Comparison of ENCODE assay signal across 8 cellular contexts in genomic region chr9:93574900-93575705, GRCh38. TPM values are rescaled to one million over a fixed set of nuclear protein-coding genes. Genes with fewer than 3 reads are reported as not detected.
A peak's percentile ranks its signal among the peaks of the same experiment; 100 is the strongest.
DNase-seq lines count a peak whose midpoint lies in the region; ATAC-seq and TF ChIP-seq lines count a peak whose summit lies in the region.

No MANE protein-coding gene starts in this region.

- DNase-seq in AG04449 (ENCODE audit: low read depth, low spot score) (no peak), Karpas-422 (no peak), dermis blood vessel endothelial cell (peak; percentile 13), SKM-1 treated with dmso at 0.1 percent for 144 hours (lab: John Stamatoyannopoulos, UW; ENCODE audit: unreplicated experiment) (no peak), HK-2 (ENCODE audit: unreplicated experiment) (no peak), G401 (ENCODE audit: low spot score) (no peak)

- POLR2A ChIA-PET in AG04449 (lab: Yijun Ruan, JAX), result interaction anchor here (1.1 to 1.4 kb wide), 2 partner anchors 8 to 9 kb away, joined by 5 to 14 read pairs; no protein-coding TSS in a partner anchor

- CTCF ChIA-PET in AG04449 (lab: Yijun Ruan, JAX), result interaction anchor here (0.6 to 2.5 kb wide), 3 partner anchors 9 to 121 kb away, joined by 3 to 29 read pairs (median 3); no protein-coding TSS in a partner anchor

- H3K27me3 ChIP-seq in Karpas-422 (ENCODE audit: low read length) (no peaks in the 10 kb centered on the region), mucosa of stomach (ENCODE audit: control insufficient read depth, insufficient read depth, low read length) (no peaks in the 10 kb centered on the region)

- H3K4me2 ChIP-seq in Karpas-422 (ENCODE audit: low read depth, low read length, poor library complexity, severe bottlenecking), result peak overlapping the region; percentile 97

- ATAC-seq in HG02840 (IDR thresholded peaks at IDR 0.05; ENCODE audit: low FRiP score, unreplicated experiment), result no peak

- peak overlapping the region; percentile 69 for H3K27ac ChIP-seq in Karpas-422 (ENCODE audit: low read length)

- H3K9me2 ChIP-seq in Karpas-422 (replicated peaks; ENCODE audit: insufficient read depth, low read length), result no peaks in the 10 kb centered on the region

- peak overlapping the region; percentile 60; the same call in 1 of the 2 replicates for H2AFZ ChIP-seq in Karpas-422 (ENCODE audit: low read length)

- in situ Hi-C loops in G401 (cut with HindIII; ENCODE audit: low sequenced_read_pairs), result no loop called here

- H3K9me3 ChIP-seq in Karpas-422 (ENCODE audit: low read length), result 0 out of 2 replicates have a peak, but pooled peaks cover 8% of the 10 kb centered on the region
- no peaks in the 10 kb centered on the region for H3K9me3 ChIP-seq in mucosa of stomach (ENCODE audit: control insufficient read depth, low read length)

- peaks cover 9% of the 10 kb centered on the region; the same call in 1 of the 2 replicates for H3K36me3 ChIP-seq in Karpas-422 (ENCODE audit: insufficient read depth, low read length)
- H3K36me3 ChIP-seq in mucosa of stomach (ENCODE audit: control insufficient read depth, insufficient read depth, low read length), result no peaks in the 10 kb centered on the region

- peaks cover 41% of the 10 kb centered on the region for H3K79me2 ChIP-seq in Karpas-422 (ENCODE audit: low read length)

- H3K4me1 ChIP-seq in Karpas-422 (ENCODE audit: low read length) (peaks cover 30% of the 10 kb centered on the region), mucosa of stomach (ENCODE audit: control insufficient read depth, insufficient read depth, low read length) (peaks cover 29% of the 10 kb centered on the region)

- H4K20me1 ChIP-seq in Karpas-422 (ENCODE audit: insufficient read depth, low read depth, low read length), result no peaks in the 10 kb centered on the region

- TF ChIP-seq CTCF in AG04449 (IDR thresholded peaks at IDR 0.05; ENCODE audit: insufficient read depth, low read length, missing control alignments), result no peak

- H3K9ac ChIP-seq in Karpas-422 (ENCODE audit: low read length) (peak overlapping the region; percentile 95), mucosa of stomach (ENCODE audit: low read length) (peak overlapping the region; percentile 96)

- H3K4me3 ChIP-seq in AG04449 (ENCODE audit: low read depth, low read length), result peak overlapping the region; percentile 70
- peak overlapping the region; percentile 97 for H3K4me3 ChIP-seq in Karpas-422 (ENCODE audit: low read length)
- H3K4me3 ChIP-seq in mucosa of stomach (ENCODE audit: low read length), result peak overlapping the region; percentile 52

RNA-seq across cellular contexts. Expression of gene PHF2, which starts 1.3 kb away (rescaled TPM):
- 16.1 and 19.8 TPM in 2 replicates for total RNA-seq in Karpas-422 (2014; rRNA removed; shearing (Covaris generic); ENCODE audit: low replicate concordance)
- 16.0 and 16.3 TPM in 2 replicates for total RNA-seq in dermis blood vessel endothelial cell
- 6.3 and 8.1 TPM in 2 replicates for total RNA-seq in G401 (2014; rRNA removed; shearing (Covaris generic))
